In the genomic region with DNA sequence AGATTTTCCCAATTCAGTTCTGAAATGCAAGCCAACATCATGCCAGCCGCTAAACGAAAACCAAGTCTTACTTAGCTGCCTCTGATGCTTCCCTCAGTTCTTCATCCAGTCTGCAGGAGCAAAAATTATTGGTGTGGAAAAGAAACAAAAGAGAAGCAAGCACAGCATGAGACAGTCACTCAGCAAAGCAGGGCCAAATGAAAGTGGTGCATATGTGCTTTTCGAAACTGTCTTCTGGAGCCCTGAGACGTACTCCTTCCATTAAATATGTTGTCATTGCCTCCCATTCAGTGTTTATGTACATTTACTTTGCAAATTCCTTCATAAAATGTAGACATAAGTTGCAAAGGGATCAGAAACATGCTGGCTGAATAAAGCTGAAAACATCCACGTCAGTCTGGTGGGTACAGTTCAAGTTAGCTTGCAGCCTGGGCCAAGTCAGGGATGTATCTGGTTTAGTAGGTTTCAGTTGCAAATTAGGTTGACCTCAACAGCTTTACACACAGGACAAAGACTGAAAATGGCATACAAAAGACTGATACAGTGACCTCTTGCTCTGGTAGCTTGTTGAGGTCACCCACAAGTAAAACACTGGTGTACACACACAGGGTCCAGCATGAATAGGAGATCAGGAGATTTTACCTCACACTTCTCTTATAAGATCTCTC, we compare ENCODE assay signal across 14 cellular contexts.
DNase-seq lines count a peak whose midpoint lies in the region; ATAC-seq and TF ChIP-seq lines count a peak whose summit lies in the region.
"Had no signal": no experiment of that assay in that cellular context is flagged by ENCODE, and none has a peak within 500 bp of the region (broad histone marks: within the 10 kb centered on the region; RNA-seq: fewer than 3 reads in every experiment).

No MANE protein-coding gene starts in this region.

- POLR2A ChIA-PET in HEK293T (lab: Yijun Ruan, JAX): no interaction called here

- no peak overlapping the region for H3K4me2 ChIP-seq in H9 (ENCODE audit: insufficient read depth, insufficient read length, low read length)

- H2BK12ac ChIP-seq in H9 (ENCODE audit: insufficient read length, low read depth, low read length): no peak overlapping the region

- WGBS in upper lobe of left lung, 2 donors: 85 to 88% methylated on average over 5 of the region's 5 CpGs
- WGBS in H9 (ENCODE audit: extremely low coverage, insufficient read length, low lambda C conversion rate): no CpG with 5 or more reads among the region's 5 CpGs

- H3K27me3 ChIP-seq in GM06990 (replicated peaks; ENCODE audit: control insufficient read depth, insufficient read depth, low read length) (no peaks in the 10 kb centered on the region), upper lobe of left lung (no peaks in the 10 kb centered on the region), H9 (ENCODE audit: insufficient read depth, low read length) (no peaks in the 10 kb centered on the region), BE2C (no peaks in the 10 kb centered on the region)

- H3K4me3 ChIP-seq in GM06990 (replicated peaks; ENCODE audit: low read depth, low read length): no peak overlapping the region; the same call in 1 of the 2 replicates
- H3K4me3 ChIP-seq in upper lobe of left lung: no peak overlapping the region
- H3K4me3 ChIP-seq in BE2C (ENCODE audit: low read depth, low read length): no peak overlapping the region

- H3K23me2 ChIP-seq in H9 (ENCODE audit: insufficient read length, low read depth, low read length, poor library complexity, severe bottlenecking): no peaks in the 10 kb centered on the region

- TF ChIP-seq CTCF in GM06990 (IDR thresholded peaks at IDR 0.05; ENCODE audit: insufficient read depth, low read length, poor library complexity, severe bottlenecking): no peak
- TF ChIP-seq CTCF in upper lobe of left lung (IDR thresholded peaks at IDR 0.05): no peak
- no peak for TF ChIP-seq CTCF in H9 (conservative IDR thresholded peaks at IDR 0.05)
- TF ChIP-seq CTCF in BE2C (IDR thresholded peaks at IDR 0.05; ENCODE audit: low read depth, low read length): no peak

- CTCF ChIA-PET in HEK293T (lab: Yijun Ruan, JAX): no interaction called here

- H3K27ac Mint-ChIP-seq in H9: no peak overlapping the region

- H4K91ac ChIP-seq in H9 (ENCODE audit: insufficient read length, low read depth, low read length): no peak overlapping the region

- no peak overlapping the region for H2BK20ac ChIP-seq in H9 (ENCODE audit: low read depth, low read length, poor library complexity, severe bottlenecking)

- no peak overlapping the region for H4K8ac ChIP-seq in H9 (replicated peaks; ENCODE audit: insufficient read length, low read depth, low read length)

- H3K23ac ChIP-seq in H9 (ENCODE audit: insufficient read length, low read depth, low read length): no peak overlapping the region

- H3K4ac ChIP-seq in H9 (ENCODE audit: low read depth, low read length): no peak overlapping the region

- H3T11ph ChIP-seq in H9 (ENCODE audit: low read length): no peak overlapping the region

- peak; percentile 95 for ATAC-seq in GM19395 (IDR thresholded peaks at IDR 0.05; ENCODE audit: unreplicated experiment)
- ATAC-seq in HG02852 (IDR thresholded peaks at IDR 0.05; ENCODE audit: unreplicated experiment): peak; percentile 95
- peak; percentile 94 for ATAC-seq in HG03571 (IDR thresholded peaks at IDR 0.05; ENCODE audit: unreplicated experiment)
- no peak for ATAC-seq in upper lobe of left lung (ENCODE audit: low FRiP score in 2 of 2)

- no peak for TF ChIP-seq POLR2A in upper lobe of left lung (IDR thresholded peaks at IDR 0.05)

- no peaks in the 10 kb centered on the region for H3K27me3 Mint-ChIP-seq in H9 (ENCODE audit: low read depth)

- H2BK5ac ChIP-seq in H9 (ENCODE audit: insufficient read length, low read length): no peak overlapping the region

- no peaks in the 10 kb centered on the region for H3K36me3 Mint-ChIP-seq in H9 (ENCODE audit: insufficient read depth in 1 of 3, low read depth in 3 of 3)

- no peak overlapping the region for H4K5ac ChIP-seq in H9 (ENCODE audit: insufficient read length, low read depth, low read length)

- peaks cover 10% of the 10 kb centered on the region in 2 experiments for H3K4me1 Mint-ChIP-seq in H9

- no peak overlapping the region for H3K9ac ChIP-seq in H9 (ENCODE audit: extremely low read depth, insufficient read length, low read length)

- H3K9me3 ChIP-seq in upper lobe of left lung (no peaks in the 10 kb centered on the region), H9 (ENCODE audit: control insufficient read depth, low read depth, low read length) (no peaks in the 10 kb centered on the region), BE2C (no peaks in the 10 kb centered on the region)

- H2BK15ac ChIP-seq in H9 (ENCODE audit: low read depth, low read length): no peak overlapping the region

- no peak overlapping the region for H3K14ac ChIP-seq in H9 (ENCODE audit: insufficient read depth, low read length)

- no peak overlapping the region for H3K18ac ChIP-seq in H9 (ENCODE audit: insufficient read length, low read depth, low read length)

- H3K4me3 Mint-ChIP-seq in H9: no peak overlapping the region

- no peaks in the 10 kb centered on the region for H3K79me1 ChIP-seq in H9 (ENCODE audit: insufficient read depth, low read depth, low read length, poor library complexity, severe bottlenecking)

- no peaks in the 10 kb centered on the region for H4K20me1 ChIP-seq in H9 (ENCODE audit: control insufficient read depth, insufficient read depth, insufficient read length)

- H2AFZ ChIP-seq in H9 (ENCODE audit: low read length): no peak overlapping the region

- H3K36me3 ChIP-seq in GM06990 (ENCODE audit: control insufficient read depth, insufficient read depth, low read length) (no peaks in the 10 kb centered on the region), upper lobe of left lung (no peaks in the 10 kb centered on the region), BE2C (no peaks in the 10 kb centered on the region)

- H3K56ac ChIP-seq in H9 (ENCODE audit: insufficient read length, low read depth, low read length): no peak overlapping the region

- no peak overlapping the region for H3K27ac ChIP-seq in upper lobe of left lung
- no peak overlapping the region for H3K27ac ChIP-seq in H9 (ENCODE audit: insufficient read length, low read depth, low read length)
- H3K27ac ChIP-seq: epithelial cell of prostate had no signal

- H3K4me1 ChIP-seq in upper lobe of left lung: peaks cover 0 to 6% (median 0%) of the 10 kb centered on the region in 4 donors
- no peaks in the 10 kb centered on the region for H3K4me1 ChIP-seq in H9 (ENCODE audit: insufficient read depth, low read length)
- H3K4me1 ChIP-seq in BE2C: no peaks in the 10 kb centered on the region

- H2AK5ac ChIP-seq in H9 (ENCODE audit: insufficient read length, low read length): no peak overlapping the region

- no peaks in the 10 kb centered on the region for H3K9me3 Mint-ChIP-seq in H9

- H2BK120ac ChIP-seq in H9 (ENCODE audit: low read depth, low read length, poor library complexity, severe bottlenecking): no peak overlapping the region

- TF ChIP-seq EP300 in upper lobe of left lung (IDR thresholded peaks at IDR 0.05): no peak

- no peaks in the 10 kb centered on the region for H3K79me2 ChIP-seq in H9 (ENCODE audit: insufficient read depth, low read length)

- DNase-seq in GM06990 (ENCODE audit: extremely low read depth, insufficient read length) (peak; percentile 44), upper lobe of left lung (no peak), H9 (no peak), BE2C (no peak), HEK293T (ENCODE audit: extremely low spot score) (no peak)
- DNase-seq: ACHN; activated CD8-positive, alpha-beta memory T cell treated with anti-CD3 and anti-CD28 coated beads for 24 hours; amniotic stem cell; kidney glomerular epithelial cell; NCI-H345 had no signal

TF ChIP-seq in HEK293T, 16 proteins besides CTCF, POLR2A, EP300 and RAD21:
- TF ChIP-seq SP1 (IDR thresholded peaks at IDR 0.05): no peak
- no peak for TF ChIP-seq FOXM1 (IDR thresholded peaks at IDR 0.05; ENCODE audit: borderline replicate concordance)
- TF ChIP-seq BHLHE40 (IDR thresholded peaks at IDR 0.05; ENCODE audit: borderline replicate concordance): no peak
- TF ChIP-seq HDGF (IDR thresholded peaks at IDR 0.05; ENCODE audit: borderline replicate concordance): no peak
- TF ChIP-seq ARNT (IDR thresholded peaks at IDR 0.05): no peak
- no peak for TF ChIP-seq FOXA1 (IDR thresholded peaks at IDR 0.05)
- TF ChIP-seq LEF1 (IDR thresholded peaks at IDR 0.05; ENCODE audit: borderline replicate concordance): no peak
- no peak for TF ChIP-seq ELF4 (IDR thresholded peaks at IDR 0.05)
- no peak for TF ChIP-seq NFRKB (IDR thresholded peaks at IDR 0.05)
- TF ChIP-seq TARDBP (IDR thresholded peaks at IDR 0.05): no peak

Comparison
In these comparisons a context has a peak if more than half of its experiments do, and no peak if none do; other contexts are left out.
1. ATAC-seq: peak in GM19395 (single experiment), HG02852 (single experiment) and HG03571 (single experiment); none in upper lobe of left lung (0 of 2).